12 cellular contexts compared by ENCODE assay signal in genomic region chr19:11264452-11265176, GRCh38. TPM values are rescaled to one million over a fixed set of nuclear protein-coding genes. Genes with fewer than 3 reads are reported as not detected.
A peak's percentile ranks its signal among the peaks of the same experiment; 100 is the strongest.
DNase-seq lines count a peak whose midpoint lies in the region; ATAC-seq lines count a peak whose summit lies in the region.
"Had no signal": no experiment of that assay in that cellular context is flagged by ENCODE, and none has a peak within 500 bp of the region (broad histone marks: within the 10 kb centered on the region; RNA-seq: fewer than 3 reads in every experiment).

No MANE protein-coding gene starts in this region.

- in situ Hi-C loops in ACHN (cut with HindIII; ENCODE audit: low pct_ligation_motif_present, low pct_unique_long_range_greater_than_20kb, low sequenced_read_pairs) = no loop called here

- H3K4me3 ChIP-seq in Karpas-422 (ENCODE audit: low read length) = no peak overlapping the region
- peak overlapping the region in 1 of 2 donors; percentile 54 for H3K4me3 ChIP-seq in mucosa of rectum (ENCODE audit: low read length in 2 of 2)
- H3K4me3 ChIP-seq: GM23248 had no signal

- no peak overlapping the region for H3K27ac Mint-ChIP-seq in effector memory CD8-positive, alpha-beta T cell

- H3K27me3 ChIP-seq in Karpas-422 (ENCODE audit: low read length) (no peaks in the 10 kb centered on the region), mucosa of rectum (ENCODE audit: control insufficient read depth in 2 of 2, insufficient read depth in 2 of 2, low read length in 2 of 2) (no peaks in the 10 kb centered on the region)

- no peaks in the 10 kb centered on the region for H4K20me1 ChIP-seq in Karpas-422 (ENCODE audit: insufficient read depth, low read depth, low read length)

- H2AFZ ChIP-seq in Karpas-422 (ENCODE audit: low read length) = peak overlapping the region; percentile 38; the same call in 1 of the 2 replicates
- H2AFZ ChIP-seq: GM23248 had no signal

- H3K9ac ChIP-seq in Karpas-422 (ENCODE audit: low read length) (no peak overlapping the region), mucosa of rectum (ENCODE audit: low read depth in 1 of 2, low read length in 2 of 2) (peak overlapping the region; percentile 53 to 77)
- H3K9ac ChIP-seq: GM23248 had no signal

- H3K4me1 ChIP-seq in Karpas-422 (ENCODE audit: low read length) = peaks cover 9% of the 10 kb centered on the region
- peaks cover 28 to 41% of the 10 kb centered on the region in 2 donors for H3K4me1 ChIP-seq in mucosa of rectum (ENCODE audit: control insufficient read depth in 2 of 2, insufficient read depth in 2 of 2, low read length in 2 of 2)

- H3K36me3 ChIP-seq in Karpas-422 (ENCODE audit: insufficient read depth, low read length) (no peaks in the 10 kb centered on the region), mucosa of rectum (ENCODE audit: control insufficient read depth in 2 of 2, insufficient read depth in 2 of 2, low read length in 2 of 2) (no peaks in the 10 kb centered on the region)

- peaks cover 62 to 80% of the 10 kb centered on the region in 2 donors for H3K27me3 Mint-ChIP-seq in effector memory CD8-positive, alpha-beta T cell

- peak overlapping the region in 1 of 2 donors; percentile 6 for H3K4me3 Mint-ChIP-seq in effector memory CD8-positive, alpha-beta T cell

- H3K9me3 ChIP-seq in Karpas-422 (ENCODE audit: low read length) (no peaks in the 10 kb centered on the region), mucosa of rectum (ENCODE audit: control insufficient read depth in 2 of 2, low read length in 2 of 2) (no peaks in the 10 kb centered on the region)

- no peak overlapping the region for H3K27ac ChIP-seq in Karpas-422 (ENCODE audit: low read length)
- H3K27ac ChIP-seq in mucosa of rectum (ENCODE audit: low read depth in 2 of 2, low read length in 2 of 2) = peak overlapping the region; percentile 95 to 97
- H3K27ac ChIP-seq: GM23248 had no signal

- H3K4me1 Mint-ChIP-seq in effector memory CD8-positive, alpha-beta T cell (ENCODE audit: low read depth in 2 of 2) = no peaks in the 10 kb centered on the region

- H3K4me2 ChIP-seq in Karpas-422 (ENCODE audit: low read depth, low read length, poor library complexity, severe bottlenecking) = no peak overlapping the region

- H3K79me2 ChIP-seq in Karpas-422 (ENCODE audit: low read length) = no peaks in the 10 kb centered on the region

- peak; percentile 76 for DNase-seq in A172 (ENCODE audit: low spot score)
- peak; percentile 75 for DNase-seq in Karpas-422
- DNase-seq in ACHN = no peak
- no peak for DNase-seq in effector memory CD8-positive, alpha-beta T cell
- DNase-seq in NCI-H146 treated with DMSO at 0.1 percent for 48 hours (lab: John Stamatoyannopoulos, UW; ENCODE audit: unreplicated experiment) = no peak
- DNase-seq: effector memory CD4-positive, alpha-beta T cell; GM23248; NCI-H446; stimulated activated CD4-positive, alpha-beta T cell treated with anti-CD3 and anti-CD28 coated beads, Interleukin-2, amount 100 ng/mL, for 48 hours had no signal

- ATAC-seq in esophagus mucosa = peak; percentile 83
- ATAC-seq in effector memory CD8-positive, alpha-beta T cell (replicated peaks) = no peak
- ATAC-seq in GM21526 (IDR thresholded peaks at IDR 0.05; ENCODE audit: low FRiP score, unreplicated experiment) = no peak

- no peaks in the 10 kb centered on the region for H3K9me3 Mint-ChIP-seq in effector memory CD8-positive, alpha-beta T cell

- no peaks in the 10 kb centered on the region for H3K36me3 Mint-ChIP-seq in effector memory CD8-positive, alpha-beta T cell (ENCODE audit: insufficient read depth)

- H3K9me2 ChIP-seq in Karpas-422 (replicated peaks; ENCODE audit: insufficient read depth, low read length) = no peaks in the 10 kb centered on the region

RNA-seq across cellular contexts. Expression of gene DOCK6, which starts 2.3 kb away (rescaled TPM):
- total RNA-seq in A172 (2014; rRNA removed; shearing (Covaris generic)) = 3.8 and 4.4 TPM in 2 replicates
- total RNA-seq in Karpas-422 (2014; rRNA removed; shearing (Covaris generic); ENCODE audit: low replicate concordance) = 6.5 and 10.3 TPM in 2 replicates
- 49.1 TPM for total RNA-seq in esophagus mucosa

RNA-seq across cellular contexts. Expression of gene ANGPTL8, which starts 25.2 kb away (rescaled TPM):
- total RNA-seq in A172 (2014; rRNA removed; shearing (Covaris generic)) = not detected in 2 replicates
- not detected in 2 replicates for total RNA-seq in Karpas-422 (2014; rRNA removed; shearing (Covaris generic); ENCODE audit: low replicate concordance)
- total RNA-seq in esophagus mucosa = not detected

RNA-seq across cellular contexts. Expression of gene TSPAN16, which starts 31.3 kb away (rescaled TPM):
- not detected in 2 replicates for total RNA-seq in A172 (2014; rRNA removed; shearing (Covaris generic))
- not detected in 2 replicates for total RNA-seq in Karpas-422 (2014; rRNA removed; shearing (Covaris generic); ENCODE audit: low replicate concordance)
- total RNA-seq in esophagus mucosa = not detected
- total RNA-seq: GM23248 had no signal

Comparison
In these comparisons a context has a peak if more than half of its experiments do, and no peak if none do; other contexts are left out.
1. DNase-seq: peak in A172 (single experiment) and Karpas-422 (single experiment); none in ACHN (single experiment), effector memory CD8-positive, alpha-beta T cell (0 of 3) and NCI-H146 treated with DMSO at 0.1 percent for 48 hours (single experiment).